ENCODE assay signal across 21 cellular contexts in the genomic region with DNA sequence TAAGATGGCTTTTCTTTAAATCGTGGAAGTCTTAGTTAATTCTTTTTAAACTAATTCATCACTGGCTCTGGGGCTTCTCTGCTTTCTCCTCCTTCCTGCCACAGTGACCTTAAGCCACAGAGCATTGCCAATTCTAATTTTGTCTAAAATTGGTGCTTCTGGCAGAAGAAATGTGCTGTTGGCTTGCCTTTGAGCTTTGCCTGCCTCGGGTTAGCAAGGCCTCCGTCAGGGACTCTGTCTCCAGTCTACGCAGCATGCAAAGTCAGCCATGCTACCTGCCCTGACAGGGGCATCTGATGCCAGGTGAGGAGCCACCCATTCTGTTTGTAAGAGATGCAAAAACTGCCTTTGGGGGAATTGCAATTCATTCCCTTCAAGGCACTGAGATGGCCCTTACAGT. TPM values are rescaled to one million over a fixed set of nuclear protein-coding genes. Genes with fewer than 3 reads are reported as not detected.
A peak's percentile ranks its signal among the peaks of the same experiment; 100 is the strongest.
DNase-seq lines count a peak whose midpoint lies in the region; ATAC-seq, FAIRE-seq and TF ChIP-seq lines count a peak whose summit lies in the region.
"Had no signal": no experiment of that assay in that cellular context is flagged by ENCODE, and none has a peak within 500 bp of the region (broad histone marks: within the 10 kb centered on the region; RNA-seq: fewer than 3 reads in every experiment).

No MANE protein-coding gene starts in this region.

- POLR2A ChIA-PET in endothelial cell of umbilical vein (lab: Charles Lee) = interaction anchor here (1.6 to 2.5 kb wide), 3 partner anchors 11 to 25 kb away, joined by 4 to 15 read pairs (median 4); no protein-coding TSS in a partner anchor

- dilution Hi-C loops in endothelial cell of umbilical vein (cut with MboI; ENCODE audit: extremely low pct_ligation_motif_present, low sequenced_read_pairs) = no loop called here

- H3K27ac ChIP-seq in GM23338 (ENCODE audit: low read depth) (peak overlapping the region; percentile 11; the same call in 1 of the 2 replicates), VCaP (peak overlapping the region; percentile 74), endothelial cell of umbilical vein (ENCODE audit: insufficient read depth, low read depth, low read length) (peak overlapping the region; percentile 97), neuronal stem cell (replicated peaks; ENCODE audit: low read length) (no peak overlapping the region)

- no peak overlapping the region for H2AK5ac ChIP-seq in neuronal stem cell (ENCODE audit: low read depth, low read length)

- no peak overlapping the region for H4K91ac ChIP-seq in neuronal stem cell (ENCODE audit: low read depth, low read length, poor library complexity)

- TF ChIP-seq CTCF in GM23338 (conservative IDR thresholded peaks at IDR 0.05; ENCODE audit: low read depth in 2 of 2) (no peak), VCaP (conservative IDR thresholded peaks at IDR 0.05) (no peak), endothelial cell of umbilical vein (IDR thresholded peaks at IDR 0.05; ENCODE audit: extremely low read depth in 1 of 2, insufficient read depth in 1 of 2, low read depth in 1 of 2, low read length in 2 of 2) (no peak)

- H3K36me3 ChIP-seq in GM23338 (ENCODE audit: insufficient read depth) (no peaks in the 10 kb centered on the region), endothelial cell of umbilical vein (ENCODE audit: control insufficient read depth in 2 of 2, extremely low read depth in 1 of 2, insufficient read depth in 2 of 2, low read length in 2 of 2) (peaks cover 3 to 5% of the 10 kb centered on the region in 2 experiments), neuronal stem cell (replicated peaks in 1 of 2; ENCODE audit: control insufficient read depth in 2 of 2, insufficient read depth in 2 of 2, low read length in 2 of 2) (no peaks in the 10 kb centered on the region)

- H3K4me1 Mint-ChIP-seq in GM23338 = peaks cover 18% of the 10 kb centered on the region
- H3K4me1 Mint-ChIP-seq: CD8-positive, alpha-beta memory T cell had no signal

- H3K4me2 ChIP-seq in GM23338 (no peak overlapping the region), endothelial cell of umbilical vein (ENCODE audit: insufficient read depth, low read length) (no peak overlapping the region), neuronal stem cell (ENCODE audit: insufficient read depth, low read length, poor library complexity, severe bottlenecking) (no peak overlapping the region)

- no peak overlapping the region for H2BK12ac ChIP-seq in neuronal stem cell (ENCODE audit: low read length)

- no peaks in the 10 kb centered on the region for H3K27me3 ChIP-seq in GM23338 (ENCODE audit: insufficient read depth)
- no peaks in the 10 kb centered on the region for H3K27me3 ChIP-seq in endothelial cell of umbilical vein (ENCODE audit: control insufficient read depth in 2 of 2, insufficient read depth in 2 of 2, low read length in 2 of 2)
- peaks cover 0 to 9% (median 0%) of the 10 kb centered on the region in 3 experiments for H3K27me3 ChIP-seq in neuronal stem cell (ENCODE audit: control insufficient read depth in 3 of 3, insufficient read depth in 3 of 3, low read depth in 1 of 3, low read length in 3 of 3)

- H4K8ac ChIP-seq in neuronal stem cell (ENCODE audit: low read depth, low read length) = no peak overlapping the region

- ATAC-seq in GM23338 = no peak
- ATAC-seq: SK-N-SH treated with all-trans-retinoic acid at 6 μM for 48 hours had no signal

- H3K23ac ChIP-seq in neuronal stem cell (ENCODE audit: low read depth, low read length, poor library complexity) = peak overlapping the region; percentile 20

- no peak for DNase-seq in GM23338 (ENCODE audit: low spot score)
- no peak for DNase-seq in endothelial cell of umbilical vein (ENCODE audit: low read depth, low spot score)
- no peak for DNase-seq in neuronal stem cell (ENCODE audit: low spot score)
- DNase-seq in NCI-H345 treated with DMSO at 0.1 percent for 48 hours (lab: John Stamatoyannopoulos, UW; ENCODE audit: unreplicated experiment) = no peak
- DNase-seq in T-helper 1 cell = no peak
- no peak for DNase-seq in GM19238 (ENCODE audit: insufficient read length, low spot score)
- no peak for DNase-seq in OCI-M1 (lab: John Stamatoyannopoulos, UW)
- DNase-seq: C1 segment of cervical spinal cord; CD8-positive, alpha-beta memory T cell; HFFc6; KG1; MV-4-11; NCI-H2029 treated with DMSO at 0.1 percent for 48 hours; NCI-H2171 treated with DMSO at 0.1 percent for 48 hours; NCI-H446 treated with DMSO at 0.1 percent for 48 hours; SIG-M5 had no signal

- TF ChIP-seq POLR2A in endothelial cell of umbilical vein (IDR thresholded peaks at IDR 0.05; ENCODE audit: low read depth, low read length) = no peak

- H3K79me2 ChIP-seq in GM23338 (replicated peaks; ENCODE audit: insufficient read depth) (no peaks in the 10 kb centered on the region), endothelial cell of umbilical vein (ENCODE audit: control insufficient read depth, insufficient read depth, low read length) (peaks cover 81% of the 10 kb centered on the region)

- no peaks in the 10 kb centered on the region for H3K79me1 ChIP-seq in neuronal stem cell (ENCODE audit: low read depth, low read length)

- FAIRE-seq in endothelial cell of umbilical vein (lab: Jason Lieb, UNC) = no peak
- FAIRE-seq: D721Med, H54 had no signal

- H2BK120ac ChIP-seq in neuronal stem cell (ENCODE audit: low read depth, low read length) = no peak overlapping the region

- H2AFZ ChIP-seq in GM23338 = peak overlapping the region; percentile 87
- H2AFZ ChIP-seq in endothelial cell of umbilical vein (ENCODE audit: low read depth, low read length) = no peak overlapping the region
- peak overlapping the region; percentile 19 for H2AFZ ChIP-seq in neuronal stem cell (ENCODE audit: low read length)

- no peaks in the 10 kb centered on the region for H3K9me3 ChIP-seq in endothelial cell of umbilical vein (replicated peaks; ENCODE audit: control insufficient read depth, insufficient read depth, low read length)
- H3K9me3 ChIP-seq in neuronal stem cell (replicated peaks in 1 of 2; ENCODE audit: control insufficient read depth in 2 of 2, insufficient read depth in 1 of 2, low read depth in 1 of 2, low read length in 2 of 2) = no peaks in the 10 kb centered on the region

- no peak overlapping the region for H2BK15ac ChIP-seq in neuronal stem cell (ENCODE audit: low read length)

- H3K36me3 Mint-ChIP-seq in GM23338 (ENCODE audit: low read depth) = no peaks in the 10 kb centered on the region
- H3K36me3 Mint-ChIP-seq: CD8-positive, alpha-beta memory T cell had no signal

- H3K4me1 ChIP-seq in GM23338 (ENCODE audit: insufficient read depth) (peaks cover 13% of the 10 kb centered on the region), endothelial cell of umbilical vein (ENCODE audit: control insufficient read depth, extremely low read depth, insufficient read depth, low read length) (peaks cover 53% of the 10 kb centered on the region), neuronal stem cell (ENCODE audit: control insufficient read depth in 2 of 2, insufficient read depth in 1 of 2, low read depth in 1 of 2, low read length in 2 of 2) (peaks cover 0 to 10% of the 10 kb centered on the region in 2 donors)

- H3K4ac ChIP-seq in neuronal stem cell (ENCODE audit: low read length) = no peak overlapping the region

- peak overlapping the region; percentile 72 for H3K18ac ChIP-seq in neuronal stem cell (ENCODE audit: low read length)

- H3K9me1 ChIP-seq in endothelial cell of umbilical vein (replicated peaks; ENCODE audit: control insufficient read depth, extremely low read depth, insufficient read depth, low read length) = no peaks in the 10 kb centered on the region

- H3K27ac Mint-ChIP-seq in GM23338 = no peak overlapping the region
- H3K27ac Mint-ChIP-seq: CD8-positive, alpha-beta memory T cell; HFFc6 had no signal

- no peak overlapping the region for H2BK5ac ChIP-seq in neuronal stem cell (ENCODE audit: low read length)

- no peak overlapping the region for H3K4me3 ChIP-seq in GM23338
- H3K4me3 ChIP-seq in endothelial cell of umbilical vein (replicated peaks in 1 of 3; ENCODE audit: insufficient read depth in 1 of 3, low read depth in 1 of 3, low read length in 3 of 3) = no peak overlapping the region
- H3K4me3 ChIP-seq in neuronal stem cell (ENCODE audit: low read length in 2 of 2) = no peak overlapping the region

- no peaks in the 10 kb centered on the region for H3K9me2 ChIP-seq in GM23338 (ENCODE audit: insufficient read depth)

- CTCF ChIA-PET in endothelial cell of umbilical vein (lab: Charles Lee) = interaction anchor here (0.9 to 3.3 kb wide), 6 partner anchors 23 to 176 kb away, joined by 3 to 19 read pairs (median 4); no protein-coding TSS in a partner anchor

- WGBS in neuronal stem cell (ENCODE audit: extremely low coverage in 2 of 2, insufficient read length in 2 of 2, insufficient replicate concordance in 1 of 2), 2 donors = no CpG with 5 or more reads among the region's 4 CpGs

- H3K14ac ChIP-seq in neuronal stem cell (ENCODE audit: low read length) = no peak overlapping the region

- peak overlapping the region; percentile 55 for H3K9ac ChIP-seq in endothelial cell of umbilical vein (replicated peaks; ENCODE audit: extremely low read depth, insufficient read depth, low read length)
- H3K9ac ChIP-seq in neuronal stem cell (ENCODE audit: low read depth, low read length, poor library complexity) = no peak overlapping the region

- no peaks in the 10 kb centered on the region for H3F3A ChIP-seq in GM23338 (replicated peaks; ENCODE audit: low read depth)

- H3K9me3 Mint-ChIP-seq in GM23338 = no peaks in the 10 kb centered on the region
- H3K9me3 Mint-ChIP-seq: CD8-positive, alpha-beta memory T cell; HFFc6 had no signal

- H3K27me3 Mint-ChIP-seq in GM23338 (ENCODE audit: insufficient read depth, low read depth, poor library complexity) = peaks cover 4% of the 10 kb centered on the region

- no peaks in the 10 kb centered on the region for H4K20me1 ChIP-seq in GM23338 (replicated peaks; ENCODE audit: insufficient read depth)
- H4K20me1 ChIP-seq in endothelial cell of umbilical vein (replicated peaks; ENCODE audit: control insufficient read depth, extremely low read depth, insufficient read depth, low read length) = no peaks in the 10 kb centered on the region

- BruUV-seq in endothelial cell of umbilical vein (replicated peaks; lab: Mats Ljungman, UMichigan) = no TSS peak

- no peak overlapping the region for H3K4me3 Mint-ChIP-seq in GM23338
- H3K4me3 Mint-ChIP-seq: CD8-positive, alpha-beta memory T cell; HFFc6 had no signal

- intact Hi-C loops in endothelial cell of umbilical vein (cut with micrococcal nuclease) = no loop called here

RNA-seq across cellular contexts. Expression of a gene that starts 25.2 kb away (rescaled TPM):
- total RNA-seq in GM23338 (2014; rRNA removed; shearing (Covaris generic)) = not detected in 2 replicates
- polyA plus RNA-seq in GM23338 (2016; fragmentation: Nextera tagmentation; extraction: Ambion mirVana) (not detected in 2 replicates), endothelial cell of umbilical vein (2.5 TPM in 2 replicates)
- total RNA-seq in endothelial cell of umbilical vein = 0.62 and 1.0 TPM in 2 replicates
- polyA plus RNA-seq in endothelial cell of umbilical vein (2011; cell fraction: cytosol; rRNA removed) = 1.3 and 2.2 TPM in 2 replicates
- 2.2 TPM in 2 replicates for polyA plus RNA-seq in endothelial cell of umbilical vein (2011; cell fraction: nucleus; rRNA removed)
- polyA plus RNA-seq in endothelial cell of umbilical vein (2012) = 3.0 and 3.5 TPM in 2 replicates
- 0.53 TPM in 1 of 2 replicates, not detected in the other for polyA minus RNA-seq in endothelial cell of umbilical vein
- polyA minus RNA-seq in endothelial cell of umbilical vein (2011; cell fraction: cytosol; rRNA and poly(A)+ RNA removed) = not detected
- 1.2 and 2.3 TPM in 2 replicates for polyA minus RNA-seq in endothelial cell of umbilical vein (2011; cell fraction: nucleus; rRNA and poly(A)+ RNA removed)
- polyA plus RNA-seq in neuronal stem cell (2013, experiment 1 of 2) = not detected
- not detected for polyA plus RNA-seq in neuronal stem cell (2013, experiment 2 of 2)
- total RNA-seq: CD8-positive, alpha-beta memory T cell; RPMI7951 had no signal
- polyA plus RNA-seq: CD8-positive, alpha-beta memory T cell had no signal
